Comparison of ENCODE assay signal across 8 cellular contexts in the genomic region with DNA sequence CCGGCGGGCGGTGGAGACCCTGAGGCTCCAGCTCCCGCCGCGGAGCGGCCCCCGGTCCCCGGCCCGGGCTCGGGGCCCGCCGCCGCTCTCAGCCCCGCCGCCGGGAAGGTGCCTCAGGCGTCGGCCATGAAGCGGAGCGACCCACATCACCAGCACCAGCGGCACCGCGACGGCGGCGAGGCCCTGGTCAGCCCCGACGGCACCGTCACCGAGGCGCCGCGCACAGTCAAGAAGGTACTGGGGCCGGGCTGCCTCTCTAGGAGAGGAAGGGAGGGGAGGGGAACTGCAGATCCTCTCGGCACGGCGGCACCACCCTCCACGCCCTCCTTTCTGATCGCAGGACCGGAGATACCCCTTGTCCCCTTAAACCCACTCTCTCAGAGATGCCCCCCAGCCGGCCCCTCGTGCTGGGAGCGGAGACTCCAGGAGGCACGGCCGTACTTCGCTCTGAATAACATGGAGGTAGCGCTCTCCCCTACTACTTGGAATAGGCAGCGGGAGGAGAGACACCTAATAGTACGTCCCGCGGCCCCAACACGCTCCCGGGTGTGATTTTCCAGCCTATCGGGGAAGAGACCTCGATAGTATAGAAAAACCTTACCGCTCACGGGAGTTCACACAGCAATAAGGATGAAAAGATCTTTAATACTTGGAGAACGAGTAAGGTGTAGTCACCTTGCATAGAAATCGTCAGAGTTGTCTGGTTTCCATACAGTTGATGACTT. TPM values are rescaled to one million over a fixed set of nuclear protein-coding genes. Genes with fewer than 3 reads are reported as not detected.
A peak's percentile ranks its signal among the peaks of the same experiment; 100 is the strongest.
DNase-seq lines count a peak whose midpoint lies in the region; ATAC-seq lines count a peak whose summit lies in the region.

No MANE protein-coding gene starts in this region.

- peak overlapping the region; percentile 80 for H3K4me3 Mint-ChIP-seq in central memory CD8-positive, alpha-beta T cell

- peaks cover 6% of the 10 kb centered on the region for H3K36me3 Mint-ChIP-seq in central memory CD8-positive, alpha-beta T cell (ENCODE audit: insufficient read depth)

- ATAC-seq in GM18502 (IDR thresholded peaks at IDR 0.05; ENCODE audit: poor library complexity, unreplicated experiment) (peak; percentile 44), HG02642 (IDR thresholded peaks at IDR 0.05; ENCODE audit: poor library complexity, unreplicated experiment) (peak; percentile 50), left colon (peak; percentile 50)
- ATAC-seq in central memory CD8-positive, alpha-beta T cell (replicated peaks; ENCODE audit: extremely low read depth, poor library complexity, severe bottlenecking) = peak; percentile 50

- no peaks in the 10 kb centered on the region for H3K9me3 Mint-ChIP-seq in central memory CD8-positive, alpha-beta T cell

- peak overlapping the region; percentile 87 for H3K27ac Mint-ChIP-seq in central memory CD8-positive, alpha-beta T cell (ENCODE audit: low read depth)

- intact Hi-C loops in left colon (cut with DNase I, micrococcal nuclease) = no loop called here

- no peaks in the 10 kb centered on the region for H3K27me3 Mint-ChIP-seq in central memory CD8-positive, alpha-beta T cell

- DNase-seq in NCI-H1105 (lab: John Stamatoyannopoulos, UW) (peak; percentile 49), left colon (peak; percentile 48 to 71), GF-D8 (lab: John Stamatoyannopoulos, UW) (no peak)
- peak; percentile 34 to 43 (median 35) for DNase-seq in activated CD4-positive, CD25-positive, alpha-beta regulatory T cell (lab: John Stamatoyannopoulos, UW)
- peak in 1 of 2 donors; percentile 47 for DNase-seq in central memory CD8-positive, alpha-beta T cell (ENCODE audit: low spot score in 2 of 2)
- peak; percentile 64 for DNase-seq in stimulated activated CD4-positive, alpha-beta T cell treated with anti-CD3 and anti-CD28 coated beads, Interleukin-1b, Interleukin-23, amount 100 ng/mL, for 48 hours

- H3K4me1 Mint-ChIP-seq in central memory CD8-positive, alpha-beta T cell = peaks cover 29% of the 10 kb centered on the region

RNA-seq across cellular contexts. Expression of a gene that starts 0.5 kb away (rescaled TPM):
- 100 to 1,000 TPM; 482 to 555 TPM for total RNA-seq in left colon

RNA-seq across cellular contexts. Expression of a gene that starts 36.9 kb away (rescaled TPM):
- total RNA-seq in left colon = 1 to 10 TPM; 1.5 to 3.6 TPM
